Comparison of ENCODE assay signal across 1 cellular context in the genomic region with DNA sequence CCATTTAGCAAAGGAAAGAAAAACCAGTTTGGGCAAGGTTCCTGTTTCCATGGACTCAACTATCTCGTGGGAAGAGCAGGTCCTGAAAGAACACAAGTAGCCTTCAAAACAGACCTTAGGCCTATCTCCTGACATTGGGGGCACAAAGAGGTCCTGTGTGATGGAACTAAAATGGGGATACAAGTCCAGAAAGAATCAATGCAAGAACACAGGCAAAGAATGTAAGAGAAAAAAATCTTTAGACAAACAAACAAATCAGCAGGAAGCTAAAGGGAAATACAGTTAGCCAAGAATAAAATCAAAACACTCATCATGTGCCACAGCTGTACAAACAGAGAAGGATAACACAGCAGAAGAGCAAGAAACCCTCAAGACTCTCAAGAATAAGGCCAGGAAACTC.
TF ChIP-seq lines count a peak whose summit lies in the region.

No MANE protein-coding gene starts in this region.

TF ChIP-seq in HEK293, 187 proteins besides CTCF, POLR2A, EP300 and RAD21:
- TF ChIP-seq PRDM6 (tag by site-specific recombination; IDR thresholded peaks at IDR 0.05) (0 out of 2 replicates have a peak, but pooled peaks have one; percentile 18), GFI1B (tag by site-specific recombination; IDR thresholded peaks at IDR 0.05) (peak; percentile 61; the same call in 1 of the 2 replicates), ZIC2 (tag by site-specific recombination; IDR thresholded peaks at IDR 0.05) (peak; percentile 70), ZNF391 (tag by site-specific recombination; IDR thresholded peaks at IDR 0.05; ENCODE audit: borderline replicate concordance, low read depth) (no peak)
